23 cellular contexts compared by ENCODE assay signal in genomic region chr16:4058386-4058785, GRCh38. TPM values are rescaled to one million over a fixed set of nuclear protein-coding genes. Genes with fewer than 3 reads are reported as not detected.
A peak's percentile ranks its signal among the peaks of the same experiment; 100 is the strongest.
DNase-seq lines count a peak whose midpoint lies in the region; ATAC-seq and TF ChIP-seq lines count a peak whose summit lies in the region.
"Had no signal": no experiment of that assay in that cellular context is flagged by ENCODE, and none has a peak within 500 bp of the region (broad histone marks: within the 10 kb centered on the region; RNA-seq: fewer than 3 reads in every experiment).

No MANE protein-coding gene starts in this region.

- H3K27me3 Mint-ChIP-seq in nephron progenitor cell (ENCODE audit: low read depth, poor library complexity): peaks cover 2% of the 10 kb centered on the region
- H3K27me3 Mint-ChIP-seq: activated CD8-positive, alpha-beta T cell treated with anti-CD3 and anti-CD28 coated beads for 36 hours; activated T-cell treated with anti-CD3 and anti-CD28 coated beads, Interleukin-2, amount 50 U/mL, for 24 hours had no signal

- no peak overlapping the region for H3K4me3 Mint-ChIP-seq in nephron progenitor cell
- H3K4me3 Mint-ChIP-seq: activated CD8-positive, alpha-beta T cell treated with anti-CD3 and anti-CD28 coated beads for 36 hours; activated T-cell treated with anti-CD3 and anti-CD28 coated beads, Interleukin-2, amount 50 U/mL, for 24 hours; neural crest cell had no signal

- peaks cover 24% of the 10 kb centered on the region for H3K4me1 Mint-ChIP-seq in nephron progenitor cell

- no peak for TF ChIP-seq CTCF in nephron progenitor cell (IDR thresholded peaks at IDR 0.05)

- H3K36me3 Mint-ChIP-seq in nephron progenitor cell (ENCODE audit: low read depth): peaks cover 41% of the 10 kb centered on the region

- H3K9me3 Mint-ChIP-seq in nephron progenitor cell: peaks cover 51% of the 10 kb centered on the region

- ATAC-seq in HG03175 (IDR thresholded peaks at IDR 0.05; ENCODE audit: unreplicated experiment): no peak
- ATAC-seq: activated CD8-positive, alpha-beta T cell treated with anti-CD3 and anti-CD28 coated beads for 36 hours; left ventricle myocardium superior; stimulated activated naive CD8-positive, alpha-beta T cell treated with anti-CD3 and anti-CD28 coated beads, Interleukin-15, Interleukin-2, amounts not matched to agents 100 U/mL and 50 U/mL, for 24 hours had no signal

- DNase-seq in DMS53 (lab: John Stamatoyannopoulos, UW) (peak; percentile 93), NCI-H187 treated with DMSO at 0.1 percent for 48 hours (lab: John Stamatoyannopoulos, UW) (peak; percentile 44), dermis blood vessel endothelial cell (peak; percentile 69), nephron progenitor cell (no peak), ecto neural progenitor cell (ENCODE audit: low spot score) (no peak)
- no peak for DNase-seq in NK-92 treated with Interleukin-12 subunit alpha and Interleukin-12 subunit beta, amount 100 ng/mL, for 24 hours (lab: John Stamatoyannopoulos, UW)
- DNase-seq in stimulated activated CD4-positive, alpha-beta T cell treated with anti-CD3 and anti-CD28 coated beads, Interleukin-12 subunit alpha, Interleukin-12 subunit beta, amount 100 ng/mL, for 4 hours: no peak
- DNase-seq: activated CD4-positive, CD25-positive, alpha-beta regulatory T cell; activated CD8-positive, alpha-beta T cell treated with anti-CD3 and anti-CD28 coated beads for 36 hours; activated naive CD4-positive, alpha-beta T cell treated with anti-CD3 and anti-CD28 coated beads, Interleukin-2, amount 50 U/mL, for 16 hours; activated T-cell treated with anti-CD3 and anti-CD28 coated beads, Interleukin-2, amount 50 U/mL, for 24 hours; cerebellar nuclear complex; effector memory CD4-positive, alpha-beta T cell; left ventricle myocardium superior; MG63; NCI-H1436 treated with DMSO at 0.1 percent for 48 hours; NCI-H446 treated with DMSO at 0.1 percent for 48 hours; SK-N-SH; stimulated activated CD4-positive, alpha-beta T cell treated with anti-CD3 and anti-CD28 coated beads, Interleukin-2, amount 100 ng/mL, for 24 hours; stimulated activated naive CD8-positive, alpha-beta T cell treated with anti-CD3 and anti-CD28 coated beads, Interleukin-15, Interleukin-2, amounts not matched to agents 100 U/mL and 50 U/mL, for 24 hours; transverse colon had no signal

- peak overlapping the region; percentile 14 for H3K27ac Mint-ChIP-seq in nephron progenitor cell
- H3K27ac Mint-ChIP-seq: activated CD8-positive, alpha-beta T cell treated with anti-CD3 and anti-CD28 coated beads for 36 hours; activated T-cell treated with anti-CD3 and anti-CD28 coated beads, Interleukin-2, amount 50 U/mL, for 24 hours had no signal

RNA-seq across cellular contexts. Expression of gene ADCY9, which starts 57.9 kb away (rescaled TPM):
- total RNA-seq in dermis blood vessel endothelial cell: 18.5 and 19.4 TPM in 2 replicates

Comparison
In these comparisons a context has a peak if more than half of its experiments do, and no peak if none do; other contexts are left out.
1. DNase-seq: peak in DMS53 (single experiment), NCI-H187 treated with DMSO at 0.1 percent for 48 hours (single experiment) and dermis blood vessel endothelial cell (single experiment); none in nephron progenitor cell (single experiment), NK-92 treated with Interleukin-12 subunit alpha and Interleukin-12 subunit beta, amount 100 ng/mL, for 24 hours (single experiment), stimulated activated CD4-positive, alpha-beta T cell treated with anti-CD3 and anti-CD28 coated beads, Interleukin-12 subunit alpha, Interleukin-12 subunit beta, amount 100 ng/mL, for 4 hours (single experiment) and ecto neural progenitor cell (single experiment).